Comparison of ENCODE assay signal across 20 cellular contexts in genomic region chr6:118630067-118630466, GRCh38.
"Had no signal": no experiment of that assay in that cellular context is flagged by ENCODE, and none has a peak within 500 bp of the region (broad histone marks: within the 10 kb centered on the region; RNA-seq: fewer than 3 reads in every experiment).

No MANE protein-coding gene starts in this region.

- H2AFZ ChIP-seq: hepatocyte, neural progenitor cell had no signal

- H3K9ac ChIP-seq: neural progenitor cell had no signal

- H3K4me3 Mint-ChIP-seq: dendritic cell treated with granulocyte-macrophage colony-stimulating factor and Interleukin-4, amounts not matched to agents 40 ng/mL and 50 ng/mL, for 4 days; natural killer cell; neural progenitor cell had no signal

- H3K4me2 ChIP-seq: hepatocyte, neural progenitor cell had no signal

- DNase-seq: foreskin melanocyte; head of caudate nucleus; kidney glomerular epithelial cell; mammary epithelial cell; natural killer cell; nucleus accumbens; ovary; sigmoid colon; stimulated activated CD4-positive, alpha-beta T cell treated with anti-CD3 and anti-CD28 coated beads, Interleukin-2, amount 100 ng/mL, for 24 hours; stimulated activated CD4-positive, alpha-beta T cell treated with anti-CD3 and anti-CD28 coated beads, Interleukin-4, amount 100 ng/mL, for 4 hours; stimulated activated naive CD4-positive, alpha-beta T cell; stomach; substantia nigra; transverse colon had no signal

- ATAC-seq: natural killer cell had no signal

- H3K27me3 Mint-ChIP-seq: dendritic cell treated with granulocyte-macrophage colony-stimulating factor and Interleukin-4, amounts not matched to agents 40 ng/mL and 50 ng/mL, for 4 days had no signal

- H3K27me3 ChIP-seq: hepatocyte, neural progenitor cell, ovary, right atrium auricular region, sigmoid colon, stomach, transverse colon had no signal

- H3K4me3 ChIP-seq: hepatocyte, neural progenitor cell, ovary, right atrium auricular region, sigmoid colon, skin epidermis, stomach, thoracic aorta, transverse colon had no signal

- H3K9me3 ChIP-seq: ovary, right atrium auricular region, sigmoid colon, thoracic aorta, transverse colon had no signal

- H3K27ac ChIP-seq: hepatocyte, neural progenitor cell, ovary, right atrium auricular region, sigmoid colon, skin epidermis, stomach, thoracic aorta, transverse colon had no signal

- H3K27ac Mint-ChIP-seq: dendritic cell treated with granulocyte-macrophage colony-stimulating factor and Interleukin-4, amounts not matched to agents 40 ng/mL and 50 ng/mL, for 4 days; neural progenitor cell had no signal

- H3K4me1 ChIP-seq: neural progenitor cell, right atrium auricular region, transverse colon had no signal

- H3K36me3 ChIP-seq: neural progenitor cell, ovary, right atrium auricular region, thoracic aorta, transverse colon had no signal

- H3K4me1 Mint-ChIP-seq: neural progenitor cell had no signal
